In the genomic region with DNA sequence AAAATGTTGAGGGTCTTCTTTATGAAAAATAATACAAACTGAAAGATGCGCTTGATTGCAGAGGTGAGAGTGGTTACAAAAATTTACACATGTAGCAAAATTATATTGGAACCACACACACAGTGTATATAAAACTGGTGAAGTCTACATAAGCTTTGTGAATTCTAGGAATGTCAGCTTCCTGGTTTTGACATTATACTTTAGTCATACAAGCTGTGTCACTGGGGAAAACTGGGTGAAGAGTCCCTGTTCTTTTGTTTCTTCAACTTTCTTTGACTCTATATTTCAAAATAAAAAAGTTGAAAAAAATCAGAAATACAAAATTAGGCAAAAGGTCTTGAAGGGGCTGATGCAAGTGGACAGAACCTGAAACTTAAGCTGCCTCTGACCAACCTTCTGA, we compare ENCODE assay signal across 18 cellular contexts. TPM values are rescaled to one million over a fixed set of nuclear protein-coding genes. Genes with fewer than 3 reads are reported as not detected.
"Had no signal": no experiment of that assay in that cellular context is flagged by ENCODE, and none has a peak within 500 bp of the region (broad histone marks: within the 10 kb centered on the region; RNA-seq: fewer than 3 reads in every experiment).

No MANE protein-coding gene starts in this region.

- H3K36me3 ChIP-seq: esophagus muscularis mucosa, neural progenitor cell, pancreas, tibial artery, uterus, WERI-Rb-1 had no signal

- H3K27ac ChIP-seq: esophagus muscularis mucosa, foreskin keratinocyte, neural progenitor cell, pancreas, tibial artery, uterus, WERI-Rb-1 had no signal

- H3K4me2 ChIP-seq: neural progenitor cell had no signal

- H3K4me3 ChIP-seq: neural progenitor cell, pancreas, uterus had no signal

- H2AFZ ChIP-seq: neural progenitor cell had no signal

- H3K9ac ChIP-seq: neural progenitor cell had no signal

- H3K4me1 ChIP-seq: foreskin keratinocyte, neural progenitor cell, uterus had no signal

- ATAC-seq: foreskin keratinocyte; naive thymus-derived CD4-positive, alpha-beta T cell; sciatic nerve; stimulated activated naive B cell treated with anti-CD40 and anti-IgM and Interleukin-4, amounts not matched to agents 10 μg/mL and 1 μg/mL and 100 μg/mL, for 72 hours; T-helper 17 cell had no signal

- H3K27me3 ChIP-seq: foreskin keratinocyte, neural progenitor cell, pancreas, uterus had no signal

- DNase-seq: activated CD4-positive, alpha-beta T cell treated with anti-CD3 and anti-CD28 coated beads for 1 hour; cortex of kidney; effector CD8-positive, alpha-beta T cell; foreskin keratinocyte; mesendoderm; naive thymus-derived CD4-positive, alpha-beta T cell; pancreas; spleen; stimulated activated naive B cell treated with anti-CD40 and anti-IgM and Interleukin-4, amounts not matched to agents 10 μg/mL and 1 μg/mL and 100 μg/mL, for 72 hours; T-helper 17 cell; uterus; WERI-Rb-1 had no signal

- H3K9me3 ChIP-seq: esophagus muscularis mucosa, pancreas, spleen, tibial artery, uterus had no signal

RNA-seq across cellular contexts. Expression of a gene that starts 2.9 kb away (rescaled TPM):
- total RNA-seq: activated CD8-positive, alpha-beta memory T cell treated with anti-CD3 and anti-CD28 coated beads for 36 hours; foreskin keratinocyte; SK-MEL-5; T-helper 17 cell had no signal
- polyA plus RNA-seq: foreskin keratinocyte; naive thymus-derived CD4-positive, alpha-beta T cell had no signal

RNA-seq across cellular contexts. Expression of a gene that starts 6.7 kb away (rescaled TPM):
- total RNA-seq: activated CD8-positive, alpha-beta memory T cell treated with anti-CD3 and anti-CD28 coated beads for 36 hours; foreskin keratinocyte; SK-MEL-5; T-helper 17 cell had no signal
- polyA plus RNA-seq: foreskin keratinocyte; naive thymus-derived CD4-positive, alpha-beta T cell had no signal

RNA-seq across cellular contexts. Expression of a gene that starts 9.9 kb away (rescaled TPM):
- total RNA-seq: activated CD8-positive, alpha-beta memory T cell treated with anti-CD3 and anti-CD28 coated beads for 36 hours; foreskin keratinocyte; SK-MEL-5; T-helper 17 cell had no signal
- polyA plus RNA-seq: foreskin keratinocyte; naive thymus-derived CD4-positive, alpha-beta T cell had no signal
